17 cellular contexts compared by ENCODE assay signal in genomic region chr7:150389532-150389816, GRCh38. TPM values are rescaled to one million over a fixed set of nuclear protein-coding genes. Genes with fewer than 3 reads are reported as not detected.
DNase-seq lines count a peak whose midpoint lies in the region; ATAC-seq and TF ChIP-seq lines count a peak whose summit lies in the region.
"Had no signal": no experiment of that assay in that cellular context is flagged by ENCODE, and none has a peak within 500 bp of the region (broad histone marks: within the 10 kb centered on the region; RNA-seq: fewer than 3 reads in every experiment).

No MANE protein-coding gene starts in this region.

- no peak for TF ChIP-seq CTCF in HL-60 (IDR thresholded peaks at IDR 0.05; ENCODE audit: insufficient read depth, low read length)
- no peak for TF ChIP-seq CTCF in gastroesophageal sphincter (IDR thresholded peaks at IDR 0.05)
- TF ChIP-seq CTCF in coronary artery (IDR thresholded peaks at IDR 0.05) = no peak

- H3K9me3 Mint-ChIP-seq in activated T-cell treated with anti-CD3 and anti-CD28 coated beads, Interleukin-2, amount 50 U/mL, for 72 hours = no peaks in the 10 kb centered on the region
- H3K9me3 Mint-ChIP-seq in stimulated activated effector memory CD8-positive, alpha-beta T cell treated with anti-CD3 and anti-CD28 coated beads, Interleukin-12 subunit alpha, Interleukin-12 subunit beta, amount 100 ng/mL, for 72 hours = no peaks in the 10 kb centered on the region
- H3K9me3 Mint-ChIP-seq: CD8-positive, alpha-beta T cell had no signal

- H3K4me1 ChIP-seq in gastroesophageal sphincter = peaks cover 0 to 44% (median 0%) of the 10 kb centered on the region in 3 donors

- H3K27me3 Mint-ChIP-seq in activated T-cell treated with anti-CD3 and anti-CD28 coated beads, Interleukin-2, amount 50 U/mL, for 72 hours (ENCODE audit: low read depth) = no peaks in the 10 kb centered on the region

- H3K27ac ChIP-seq in HL-60 (replicated peaks) (peak overlapping the region; percentile 87), gastroesophageal sphincter (peak overlapping the region in 3 of 4 donors; percentile 69 to 77 (median 73)), coronary artery (no peak overlapping the region)

- TF ChIP-seq POLR2A in gastroesophageal sphincter (IDR thresholded peaks at IDR 0.05) = no peak

- H3K27me3 ChIP-seq in HL-60 (ENCODE audit: insufficient read depth, poor library complexity, severe bottlenecking) (no peaks in the 10 kb centered on the region), gastroesophageal sphincter (no peaks in the 10 kb centered on the region)

- peak overlapping the region; percentile 70 for H3K27ac Mint-ChIP-seq in activated T-cell treated with anti-CD3 and anti-CD28 coated beads, Interleukin-2, amount 50 U/mL, for 72 hours
- peak overlapping the region; percentile 29 for H3K27ac Mint-ChIP-seq in stimulated activated effector memory CD8-positive, alpha-beta T cell treated with anti-CD3 and anti-CD28 coated beads, Interleukin-12 subunit alpha, Interleukin-12 subunit beta, amount 100 ng/mL, for 72 hours
- H3K27ac Mint-ChIP-seq: CD8-positive, alpha-beta T cell had no signal

- 48% methylated on average over 4 of the region's 5 CpGs; no CpG with 5 or more reads in 1 of the 2 donors for WGBS in gastroesophageal sphincter (ENCODE audit: low coverage in 1 of 2), 2 donors

- peak; percentile 96 to 98 for ATAC-seq in activated T-cell treated with anti-CD3 and anti-CD28 coated beads, Interleukin-2, amount 50 U/mL, for 72 hours (replicated peaks in 1 of 2)
- no peak for ATAC-seq in gastroesophageal sphincter
- ATAC-seq in stimulated activated effector memory CD8-positive, alpha-beta T cell treated with anti-CD3 and anti-CD28 coated beads, Interleukin-12 subunit alpha, Interleukin-12 subunit beta, amount 100 ng/mL, for 72 hours = peak; percentile 75
- no peak for ATAC-seq in GM19452 (IDR thresholded peaks at IDR 0.05; ENCODE audit: unreplicated experiment)
- ATAC-seq in GM19035 (IDR thresholded peaks at IDR 0.05; ENCODE audit: unreplicated experiment) = no peak
- ATAC-seq: CD8-positive, alpha-beta T cell; HCT116 had no signal

- peaks cover 1 to 8% of the 10 kb centered on the region in 2 donors for H3K36me3 Mint-ChIP-seq in activated T-cell treated with anti-CD3 and anti-CD28 coated beads, Interleukin-2, amount 50 U/mL, for 72 hours (ENCODE audit: insufficient read depth in 2 of 2)
- peaks cover 5% of the 10 kb centered on the region for H3K36me3 Mint-ChIP-seq in stimulated activated effector memory CD8-positive, alpha-beta T cell treated with anti-CD3 and anti-CD28 coated beads, Interleukin-12 subunit alpha, Interleukin-12 subunit beta, amount 100 ng/mL, for 72 hours

- H3K36me3 ChIP-seq in gastroesophageal sphincter = peaks cover 0 to 12% of the 10 kb centered on the region in 2 donors

- TF ChIP-seq EP300 in gastroesophageal sphincter (IDR thresholded peaks at IDR 0.05) = no peak

- DNase-seq in HL-60 (ENCODE audit: low read depth in 1 of 2, low spot score in 1 of 2) (no peak), coronary artery (ENCODE audit: low spot score) (no peak)
- DNase-seq in activated T-cell treated with anti-CD3 and anti-CD28 coated beads, Interleukin-2, amount 50 U/mL, for 72 hours = peak; percentile 34 to 54
- no peak for DNase-seq in stimulated activated effector memory CD8-positive, alpha-beta T cell treated with anti-CD3 and anti-CD28 coated beads, Interleukin-12 subunit alpha, Interleukin-12 subunit beta, amount 100 ng/mL, for 72 hours (ENCODE audit: low spot score in 2 of 2)
- DNase-seq: activated CD4-positive, CD25-positive, alpha-beta regulatory T cell; activated CD8-positive, alpha-beta memory T cell treated with anti-CD3 and anti-CD28 coated beads for 24 hours; CD8-positive, alpha-beta T cell; mammary epithelial cell; NCI-H1417; NCI-H2171; NCI-H69 had no signal

- no peaks in the 10 kb centered on the region for H3K9me3 ChIP-seq in gastroesophageal sphincter

- H3K4me1 Mint-ChIP-seq in activated T-cell treated with anti-CD3 and anti-CD28 coated beads, Interleukin-2, amount 50 U/mL, for 72 hours (ENCODE audit: low read depth) = peaks cover 26% of the 10 kb centered on the region
- peaks cover 7% of the 10 kb centered on the region for H3K4me1 Mint-ChIP-seq in stimulated activated effector memory CD8-positive, alpha-beta T cell treated with anti-CD3 and anti-CD28 coated beads, Interleukin-12 subunit alpha, Interleukin-12 subunit beta, amount 100 ng/mL, for 72 hours

- H3K4me3 Mint-ChIP-seq in activated T-cell treated with anti-CD3 and anti-CD28 coated beads, Interleukin-2, amount 50 U/mL, for 72 hours = peak overlapping the region; percentile 45 to 55
- no peak overlapping the region for H3K4me3 Mint-ChIP-seq in stimulated activated effector memory CD8-positive, alpha-beta T cell treated with anti-CD3 and anti-CD28 coated beads, Interleukin-12 subunit alpha, Interleukin-12 subunit beta, amount 100 ng/mL, for 72 hours
- H3K4me3 Mint-ChIP-seq: CD8-positive, alpha-beta T cell had no signal

- H3K4me3 ChIP-seq in HL-60 (replicated peaks; ENCODE audit: insufficient read depth, low read length) (no peak overlapping the region), gastroesophageal sphincter (no peak overlapping the region), coronary artery (no peak overlapping the region)

RNA-seq across cellular contexts. Expression of gene ZNF775, which starts 10.3 kb away (rescaled TPM):
- total RNA-seq in activated T-cell treated with anti-CD3 and anti-CD28 coated beads, Interleukin-2, amount 50 U/mL, for 72 hours = 1 to 10 TPM; 6.5 to 8.2 TPM
- 10 to 100 TPM in 2 of 4 donors, 1 to 10 TPM in 2; 5.3 to 12.5 (median 10.5) TPM for total RNA-seq in gastroesophageal sphincter

RNA-seq across cellular contexts. Expression of gene REPIN1, which starts 20.9 kb away (rescaled TPM):
- 10 to 100 TPM; 53.6 to 73.7 TPM for total RNA-seq in activated T-cell treated with anti-CD3 and anti-CD28 coated beads, Interleukin-2, amount 50 U/mL, for 72 hours
- 100 to 1,000 TPM in 2 of 4 donors, 10 to 100 TPM in 2; 72.7 to 132 (median 102) TPM for total RNA-seq in gastroesophageal sphincter

RNA-seq across cellular contexts. Expression of gene RARRES2, which starts 48.0 kb away (rescaled TPM):
- not detected for total RNA-seq in activated T-cell treated with anti-CD3 and anti-CD28 coated beads, Interleukin-2, amount 50 U/mL, for 72 hours
- total RNA-seq in gastroesophageal sphincter = 100 to 1,000 TPM; 152 to 341 (median 157) TPM
- total RNA-seq: CD8-positive, alpha-beta T cell; OCI-LY7; osteocyte had no signal

Comparison
In these comparisons a context has a peak if more than half of its experiments do, and no peak if none do; other contexts are left out.
1. DNase-seq: peak in activated T-cell treated with anti-CD3 and anti-CD28 coated beads, Interleukin-2, amount 50 U/mL, for 72 hours (2 of 2); none in HL-60 (0 of 2), stimulated activated effector memory CD8-positive, alpha-beta T cell treated with anti-CD3 and anti-CD28 coated beads, Interleukin-12 subunit alpha, Interleukin-12 subunit beta, amount 100 ng/mL, for 72 hours (0 of 2) and coronary artery (single experiment).
2. H3K27ac ChIP-seq: peak in HL-60 (single experiment) and gastroesophageal sphincter (3 of 4); none in coronary artery (0 of 2).
3. ATAC-seq: peak in activated T-cell treated with anti-CD3 and anti-CD28 coated beads, Interleukin-2, amount 50 U/mL, for 72 hours (2 of 2) and stimulated activated effector memory CD8-positive, alpha-beta T cell treated with anti-CD3 and anti-CD28 coated beads, Interleukin-12 subunit alpha, Interleukin-12 subunit beta, amount 100 ng/mL, for 72 hours (single experiment); none in gastroesophageal sphincter (single experiment), GM19452 (single experiment) and GM19035 (single experiment).
4. RNA of gene RARRES2, which starts 48.0 kb away (total RNA-seq): 152 to 341 TPM in gastroesophageal sphincter; not detected in activated T-cell treated with anti-CD3 and anti-CD28 coated beads, Interleukin-2, amount 50 U/mL, for 72 hours; every median in the first group is over 100 times any median in the second.